Comparison of ENCODE assay signal across 14 cellular contexts in genomic region chr12:32367381-32367780, GRCh38.
"Had no signal": no experiment of that assay in that cellular context is flagged by ENCODE, and none has a peak within 500 bp of the region (broad histone marks: within the 10 kb centered on the region; RNA-seq: fewer than 3 reads in every experiment).

No MANE protein-coding gene starts in this region.

- H3K36me3 ChIP-seq: WERI-Rb-1 had no signal

- DNase-seq: activated CD4-positive, alpha-beta T cell treated with anti-CD3 and anti-CD28 coated beads for 4 hours; activated CD8-positive, alpha-beta memory T cell treated with anti-CD3 and anti-CD28 coated beads, Interleukin-2, amount 50 U/mL, for 48 hours; activated CD8-positive, alpha-beta T cell treated with anti-CD3 and anti-CD28 coated beads for 36 hours; activated naive CD8-positive, alpha-beta T cell treated with anti-CD3 and anti-CD28 coated beads, Interleukin-2, amount 10 ng/mL, durations not matched to agents 7 days and 5 days; aorta; hippocampal formation; mammary epithelial cell; stimulated activated CD4-positive, alpha-beta T cell treated with anti-CD3 and anti-CD28 coated beads, Interleukin-4, amount 100 ng/mL, for 4 hours; T-cell; T1000; WERI-Rb-1 had no signal

- H3K27me3 ChIP-seq: tibial nerve had no signal

- H3K9me3 ChIP-seq: tibial nerve had no signal

- FAIRE-seq: colon had no signal

- H3K27ac ChIP-seq: skin epidermis, tibial nerve, WERI-Rb-1 had no signal

- H3K4me3 ChIP-seq: skin epidermis, tibial nerve had no signal
